8 cellular contexts compared by ENCODE assay signal in the genomic region with DNA sequence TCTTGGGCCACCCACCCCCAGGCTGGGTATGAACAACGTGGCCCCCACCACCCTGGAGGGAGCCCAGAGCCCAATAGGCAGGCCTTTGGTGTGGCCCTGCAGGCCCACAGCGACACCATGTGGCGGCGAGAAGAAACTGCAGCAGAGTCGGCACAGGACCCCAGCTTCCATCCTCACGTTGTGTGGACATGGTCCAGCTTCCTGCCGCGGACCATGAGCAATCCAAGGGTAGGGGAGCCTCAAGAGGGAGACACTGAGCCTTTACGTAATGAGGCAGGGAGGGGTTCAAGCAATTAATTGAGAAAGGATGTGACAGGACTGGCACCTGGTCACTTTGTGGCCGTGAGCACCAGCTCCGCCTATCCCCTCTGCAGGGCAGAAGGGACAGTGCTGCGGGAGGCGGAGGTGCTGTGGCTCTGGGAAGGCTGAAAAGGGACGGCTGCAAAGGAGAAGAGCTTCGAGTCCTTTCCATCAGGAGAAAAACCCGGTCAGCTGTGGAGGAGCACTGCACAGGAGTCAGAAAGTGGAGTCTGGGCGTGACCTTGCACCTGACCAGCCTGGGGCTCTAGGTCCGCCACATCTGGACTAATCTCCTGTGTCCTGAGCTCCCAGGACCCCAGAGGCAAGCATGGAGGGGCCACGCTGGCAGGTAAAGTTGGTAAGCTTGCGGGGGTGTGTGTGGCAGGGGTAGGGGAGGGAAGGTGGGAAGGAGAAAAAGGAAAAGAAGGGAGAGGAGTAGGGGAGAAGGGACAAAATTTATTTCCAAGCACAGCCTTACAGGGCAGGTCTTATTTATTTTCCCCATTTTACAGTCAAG. TPM values are rescaled to one million over a fixed set of nuclear protein-coding genes. Genes with fewer than 3 reads are reported as not detected.
DNase-seq lines count a peak whose midpoint lies in the region; ATAC-seq and TF ChIP-seq lines count a peak whose summit lies in the region.

No MANE protein-coding gene starts in this region.

- no peaks in the 10 kb centered on the region for H3K36me3 ChIP-seq in mucosa of stomach (ENCODE audit: control insufficient read depth, insufficient read depth, low read length)
- H3K36me3 ChIP-seq in upper lobe of left lung = no peaks in the 10 kb centered on the region

- H3K27me3 ChIP-seq in mucosa of stomach (ENCODE audit: control insufficient read depth, insufficient read depth, low read length) = no peaks in the 10 kb centered on the region
- H3K27me3 ChIP-seq in upper lobe of left lung = no peaks in the 10 kb centered on the region

- H3K4me1 ChIP-seq in mucosa of stomach (ENCODE audit: control insufficient read depth, insufficient read depth, low read length) (peaks cover 20% of the 10 kb centered on the region), upper lobe of left lung (peaks cover 5 to 9% (median 8%) of the 10 kb centered on the region in 4 donors)

- TF ChIP-seq POLR2A in upper lobe of left lung (IDR thresholded peaks at IDR 0.05) = no peak

- no peaks in the 10 kb centered on the region for H3K9me3 ChIP-seq in mucosa of stomach (ENCODE audit: control insufficient read depth, low read length)
- no peaks in the 10 kb centered on the region for H3K9me3 ChIP-seq in upper lobe of left lung

- TF ChIP-seq CTCF in 22Rv1 (IDR thresholded peaks at IDR 0.05) (peak; percentile 83), VCaP (conservative IDR thresholded peaks at IDR 0.05) (peak; percentile 96), upper lobe of left lung (IDR thresholded peaks at IDR 0.05) (peak; percentile 92 to 94 (median 93))

- peak; percentile 58 for DNase-seq in EH (ENCODE audit: low read depth)
- peak; percentile 56 for DNase-seq in HCEC 1CT
- DNase-seq in NCI-H1417 (lab: John Stamatoyannopoulos, UW) = peak; percentile 7 to 81 (median 58)
- peak; percentile 11 for DNase-seq in fibroblast of gingiva (ENCODE audit: low read depth)
- DNase-seq in upper lobe of left lung = peak in 1 of 2 donors; percentile 66

- H3K27ac ChIP-seq in 22Rv1 (no peak overlapping the region), VCaP (no peak overlapping the region), upper lobe of left lung (no peak overlapping the region)

- ATAC-seq in upper lobe of left lung (ENCODE audit: low FRiP score in 2 of 2) = peak; percentile 75 to 88

- 28 to 35% methylated on average over 18 to 20 of the region's 20 CpGs for WGBS in upper lobe of left lung, 2 donors

- H3K4me3 ChIP-seq in mucosa of stomach (ENCODE audit: low read length) = peak overlapping the region; percentile 53
- no peak overlapping the region for H3K4me3 ChIP-seq in upper lobe of left lung

- no peak overlapping the region for H3K9ac ChIP-seq in mucosa of stomach (ENCODE audit: low read length)

- TF ChIP-seq EP300 in upper lobe of left lung (IDR thresholded peaks at IDR 0.05) = no peak

RNA-seq across cellular contexts. Expression of a gene that starts 44.9 kb away (rescaled TPM):
- 10 to 100 TPM in 5 of 6 donors, 1 to 10 TPM in 1; 9.3 to 28.5 (median 14.5) TPM for total RNA-seq in upper lobe of left lung

RNA-seq across cellular contexts. Expression of a gene that starts 47.8 kb away (rescaled TPM):
- 10 to 100 TPM in 5 of 6 donors, 1 to 10 TPM in 1; 3.2 to 52.5 (median 16.6) TPM for total RNA-seq in upper lobe of left lung
